10 cellular contexts compared by ENCODE assay signal in the genomic region with DNA sequence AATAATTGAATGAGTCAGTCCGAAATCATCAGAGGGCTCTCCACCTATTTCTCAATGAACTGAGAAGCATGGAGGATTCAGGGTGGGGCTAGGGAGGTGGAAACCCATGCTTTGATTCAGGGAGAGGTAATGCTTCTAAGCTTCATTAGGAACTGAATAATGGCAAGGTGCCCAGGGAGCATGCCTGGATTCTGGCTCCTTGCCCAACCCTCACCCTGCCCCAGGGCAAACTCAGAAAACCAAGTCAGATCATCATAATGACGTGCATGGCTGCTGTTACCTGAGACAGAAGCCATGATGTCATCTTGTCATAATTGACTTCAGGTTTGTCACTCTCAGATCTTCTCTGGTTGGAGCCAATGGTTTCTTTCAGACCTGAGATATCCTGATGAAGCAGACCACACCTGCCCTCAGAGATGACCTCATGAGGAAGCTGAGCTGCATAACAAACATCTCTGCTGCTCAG.
A peak's percentile ranks its signal among the peaks of the same experiment; 100 is the strongest.
DNase-seq lines count a peak whose midpoint lies in the region; ATAC-seq, FAIRE-seq and TF ChIP-seq lines count a peak whose summit lies in the region.
"Had no signal": no experiment of that assay in that cellular context is flagged by ENCODE, and none has a peak within 500 bp of the region (broad histone marks: within the 10 kb centered on the region; RNA-seq: fewer than 3 reads in every experiment).

No MANE protein-coding gene starts in this region.

- no peak for FAIRE-seq in kidney (lab: Jason Lieb, UNC)
- FAIRE-seq: GM18507 had no signal

- peak; percentile 64 for ATAC-seq in activated T-helper 17 cell treated with anti-CD3 and anti-CD28 coated beads, Interleukin-2, amount 50 U/mL, for 72 hours (replicated peaks)
- ATAC-seq in HG03095 (IDR thresholded peaks at IDR 0.05; ENCODE audit: unreplicated experiment): no peak

- H3K27ac Mint-ChIP-seq in activated T-helper 17 cell treated with anti-CD3 and anti-CD28 coated beads, Interleukin-2, amount 50 U/mL, for 72 hours: no peak overlapping the region

- DNase-seq in EL: peak; percentile 79
- DNase-seq in NCI-H1105 treated with DMSO at 0.1 percent for 48 hours (lab: John Stamatoyannopoulos, UW): peak; percentile 96
- peak; percentile 17 to 25 for DNase-seq in lung microvascular endothelial cell (ENCODE audit: low read depth in 2 of 2)
- no peak for DNase-seq in iPS-NIHi7 (ENCODE audit: extremely low spot score)
- DNase-seq in activated CD4-positive, alpha-beta T cell treated with anti-CD3 and anti-CD28 coated beads, Interleukin-2, amount 50 U/mL, for 48 hours: no peak
- no peak for DNase-seq in kidney
- DNase-seq: posterior cingulate gyrus had no signal

- intact Hi-C loops in kidney (cut with DNase I): no loop called here

- no peak overlapping the region for H3K9ac ChIP-seq in kidney (ENCODE audit: low read length in 2 of 2)

- H3K27me3 Mint-ChIP-seq in activated T-helper 17 cell treated with anti-CD3 and anti-CD28 coated beads, Interleukin-2, amount 50 U/mL, for 72 hours: peaks cover 4% of the 10 kb centered on the region

- no peak for TF ChIP-seq CTCF in kidney (IDR thresholded peaks at IDR 0.05; ENCODE audit: borderline replicate concordance, extremely low read depth, insufficient read depth)

- H3K36me3 Mint-ChIP-seq in activated T-helper 17 cell treated with anti-CD3 and anti-CD28 coated beads, Interleukin-2, amount 50 U/mL, for 72 hours (ENCODE audit: low read depth): no peaks in the 10 kb centered on the region

- H3K4me1 ChIP-seq in kidney (ENCODE audit: control insufficient read depth in 1 of 2, insufficient read depth in 1 of 2, low read depth in 1 of 2, low read length in 2 of 2): no peaks in the 10 kb centered on the region

- H3K9me3 Mint-ChIP-seq in activated T-helper 17 cell treated with anti-CD3 and anti-CD28 coated beads, Interleukin-2, amount 50 U/mL, for 72 hours: no peaks in the 10 kb centered on the region

- no peaks in the 10 kb centered on the region for H3K36me3 ChIP-seq in kidney (ENCODE audit: control insufficient read depth in 1 of 2, insufficient read depth in 2 of 2, low read length in 2 of 2)

- H3K27ac ChIP-seq in kidney (ENCODE audit: low read depth in 2 of 2, low read length in 2 of 2): no peak overlapping the region

- no peaks in the 10 kb centered on the region for H3K9me3 ChIP-seq in kidney (ENCODE audit: control insufficient read depth in 1 of 2, low read length in 2 of 2)

- no peak overlapping the region for H3K4me3 ChIP-seq in kidney (ENCODE audit: low read length in 2 of 2)

- H3K4me1 Mint-ChIP-seq in activated T-helper 17 cell treated with anti-CD3 and anti-CD28 coated beads, Interleukin-2, amount 50 U/mL, for 72 hours: no peaks in the 10 kb centered on the region

- no peak overlapping the region for H3K4me3 Mint-ChIP-seq in activated T-helper 17 cell treated with anti-CD3 and anti-CD28 coated beads, Interleukin-2, amount 50 U/mL, for 72 hours

Comparison
In these comparisons a context has a peak if more than half of its experiments do, and no peak if none do; other contexts are left out.
1. DNase-seq: peak in EL (single experiment), NCI-H1105 treated with DMSO at 0.1 percent for 48 hours (single experiment) and lung microvascular endothelial cell (2 of 2); none in iPS-NIHi7 (single experiment), activated CD4-positive, alpha-beta T cell treated with anti-CD3 and anti-CD28 coated beads, Interleukin-2, amount 50 U/mL, for 48 hours (0 of 2) and kidney (single experiment).